Comparison of ENCODE assay signal across 8 cellular contexts in genomic region chr3:114758828-114759709, GRCh38.
DNase-seq lines count a peak whose midpoint lies in the region; ATAC-seq and TF ChIP-seq lines count a peak whose summit lies in the region.

No MANE protein-coding gene starts in this region.

- WGBS in psoas muscle, 3 donors, result 37 to 54% (median 37%) methylated on average over 8 of the region's 8 CpGs

- H3K9me3 ChIP-seq in SJSA1 (replicated peaks) (no peaks in the 10 kb centered on the region), psoas muscle (no peaks in the 10 kb centered on the region)

- H3K4me1 ChIP-seq in SJSA1 (replicated peaks) (peaks cover 5% of the 10 kb centered on the region; the same call in 1 of the 2 replicates), psoas muscle (peaks cover 27% of the 10 kb centered on the region)

- TF ChIP-seq CTCF in foreskin fibroblast (IDR thresholded peaks at IDR 0.05; ENCODE audit: low read depth, low read length), result no peak
- no peak for TF ChIP-seq CTCF in psoas muscle (IDR thresholded peaks at IDR 0.05)

- H3K27ac ChIP-seq in SJSA1, result 0 out of 2 replicates have a peak overlapping the region, but pooled peaks have one; percentile 22
- H3K27ac ChIP-seq in psoas muscle, result peak overlapping the region; percentile 21

- H3K36me3 ChIP-seq in SJSA1, result no peaks in the 10 kb centered on the region
- no peaks in the 10 kb centered on the region for H3K36me3 ChIP-seq in psoas muscle (ENCODE audit: insufficient read depth in 1 of 2, low read depth in 1 of 2)

- intact Hi-C loops in psoas muscle (cut with DNase I), result no loop called here

- peak; percentile 41 to 82 (median 74) for ATAC-seq in psoas muscle
- no peak for ATAC-seq in GM21390 (IDR thresholded peaks at IDR 0.05; ENCODE audit: unreplicated experiment)
- no peak for ATAC-seq in GM18858 (IDR thresholded peaks at IDR 0.05; ENCODE audit: unreplicated experiment)

- no peaks in the 10 kb centered on the region for H3K27me3 ChIP-seq in SJSA1 (replicated peaks)
- H3K27me3 ChIP-seq in psoas muscle (ENCODE audit: insufficient read depth in 3 of 3, low read length in 2 of 3), result no peaks in the 10 kb centered on the region

- DNase-seq in AML-193 (lab: John Stamatoyannopoulos, UW) (peak; percentile 80 to 93), SJSA1 (ENCODE audit: low read depth in 1 of 2, low spot score in 2 of 2) (peak in 1 of 2 experiments; percentile 39), foreskin fibroblast (peak; percentile 90 to 92), psoas muscle (no peak), NCI-H82 (lab: John Stamatoyannopoulos, UW) (no peak), LoVo (ENCODE audit: low spot score) (no peak)

- H3K4me3 ChIP-seq in SJSA1 (peak overlapping the region; percentile 33), foreskin fibroblast (ENCODE audit: low read depth in 1 of 2, low read length in 2 of 2) (peak overlapping the region; percentile 39 to 63), psoas muscle (peak overlapping the region; percentile 56)

Comparison
In these comparisons a context has a peak if more than half of its experiments do, and no peak if none do; other contexts are left out.
1. DNase-seq: peak in AML-193 (2 of 2) and foreskin fibroblast (2 of 2); none in psoas muscle (0 of 2), NCI-H82 (single experiment) and LoVo (single experiment).
2. ATAC-seq: peak in psoas muscle (4 of 4); none in GM21390 (single experiment) and GM18858 (single experiment).
3. Peak in every context shown above with its lines, with median percentiles within 50 percentile points of each other: H3K4me3 ChIP-seq.